In genomic region chr20:58907481-58908137, GRCh38 we compare ENCODE assay signal across 8 cellular contexts. TPM values are rescaled to one million over a fixed set of nuclear protein-coding genes. Genes with fewer than 3 reads are reported as not detected.
DNase-seq lines count a peak whose midpoint lies in the region; ATAC-seq and TF ChIP-seq lines count a peak whose summit lies in the region.

No MANE protein-coding gene starts in this region.

- peaks cover 83% of the 10 kb centered on the region for H3K36me3 Mint-ChIP-seq in endodermal cell (ENCODE audit: low read depth)

- H3K36me3 ChIP-seq in endodermal cell (ENCODE audit: control insufficient read depth, insufficient read depth, low read length) = peaks cover 90% of the 10 kb centered on the region

- H3K4me1 ChIP-seq in endodermal cell (ENCODE audit: control insufficient read depth, insufficient read depth, low read length) (no peaks in the 10 kb centered on the region), mononuclear cell (ENCODE audit: insufficient read depth, low read length) (peaks cover 38% of the 10 kb centered on the region)

- no peak overlapping the region for H3K4me3 ChIP-seq in endodermal cell (ENCODE audit: low read length)
- peak overlapping the region; percentile 17 for H3K4me3 ChIP-seq in mononuclear cell (ENCODE audit: low read length)

- H3K27me3 ChIP-seq in endodermal cell (ENCODE audit: control insufficient read depth, insufficient read depth, low read length, poor library complexity, severe bottlenecking) (no peaks in the 10 kb centered on the region), mononuclear cell (ENCODE audit: insufficient read depth, low read length) (no peaks in the 10 kb centered on the region)

- no peaks in the 10 kb centered on the region for H3K4me1 Mint-ChIP-seq in endodermal cell
- peaks cover 96% of the 10 kb centered on the region for H3K4me1 Mint-ChIP-seq in stimulated activated naive CD8-positive, alpha-beta T cell treated with anti-CD3 and anti-CD28 coated beads, Interleukin-15, amount 100 ng/mL, for 72 hours

- no peaks in the 10 kb centered on the region for H3K27me3 Mint-ChIP-seq in endodermal cell (ENCODE audit: insufficient read depth)
- no peaks in the 10 kb centered on the region for H3K27me3 Mint-ChIP-seq in stimulated activated naive CD8-positive, alpha-beta T cell treated with anti-CD3 and anti-CD28 coated beads, Interleukin-15, amount 100 ng/mL, for 72 hours

- TF ChIP-seq CTCF in C4-2B (conservative IDR thresholded peaks at IDR 0.05) (no peak), endodermal cell (conservative IDR thresholded peaks at IDR 0.05) (no peak)

- 76 to 95% methylated on average over 6 to 10 of the region's 10 CpGs for WGBS in endodermal cell (ENCODE audit: insufficient coverage in 1 of 2, insufficient read length in 1 of 2), 2 experiments

- H3K9me3 ChIP-seq in endodermal cell (ENCODE audit: control insufficient read depth, low read length) (no peaks in the 10 kb centered on the region), mononuclear cell (ENCODE audit: low read depth, low read length) (no peaks in the 10 kb centered on the region)

- peak overlapping the region; percentile 80; the same call in 1 of the 2 replicates for H3K27ac ChIP-seq in C4-2B
- peak overlapping the region; percentile 21 for H3K27ac ChIP-seq in endodermal cell (ENCODE audit: low read depth, low read length)

- peak overlapping the region; percentile 48 for H3K27ac Mint-ChIP-seq in endodermal cell
- peak overlapping the region; percentile 77 to 90 for H3K27ac Mint-ChIP-seq in stimulated activated naive CD8-positive, alpha-beta T cell treated with anti-CD3 and anti-CD28 coated beads, Interleukin-15, amount 100 ng/mL, for 72 hours

- H3K9ac ChIP-seq in endodermal cell (ENCODE audit: extremely low read depth, low read length, poor library complexity, severe bottlenecking) = no peak overlapping the region

- no peak overlapping the region for H3K4me3 Mint-ChIP-seq in endodermal cell
- peak overlapping the region; percentile 73 to 76 for H3K4me3 Mint-ChIP-seq in stimulated activated naive CD8-positive, alpha-beta T cell treated with anti-CD3 and anti-CD28 coated beads, Interleukin-15, amount 100 ng/mL, for 72 hours

- peak; percentile 95 to 98 for DNase-seq in NCI-H446 (lab: John Stamatoyannopoulos, UW)
- peak; percentile 44 for DNase-seq in activated CD4-positive, alpha-beta T cell treated with anti-CD3 and anti-CD28 coated beads, Interleukin-2, amount 50 U/mL, for 1 hour
- DNase-seq in endodermal cell = no peak
- peak; percentile 38 to 64 for DNase-seq in stimulated activated naive CD8-positive, alpha-beta T cell treated with anti-CD3 and anti-CD28 coated beads, Interleukin-15, amount 100 ng/mL, for 72 hours

- H3K9me3 Mint-ChIP-seq in endodermal cell = no peaks in the 10 kb centered on the region
- no peaks in the 10 kb centered on the region for H3K9me3 Mint-ChIP-seq in stimulated activated naive CD8-positive, alpha-beta T cell treated with anti-CD3 and anti-CD28 coated beads, Interleukin-15, amount 100 ng/mL, for 72 hours

- ATAC-seq in GM19023 (IDR thresholded peaks at IDR 0.05; ENCODE audit: unreplicated experiment) = peak; percentile 76
- ATAC-seq in HG03108 (IDR thresholded peaks at IDR 0.05; ENCODE audit: unreplicated experiment) = peak; percentile 83
- peak; percentile 89 for ATAC-seq in stimulated activated naive CD8-positive, alpha-beta T cell treated with anti-CD3 and anti-CD28 coated beads, Interleukin-15, amount 100 ng/mL, for 72 hours

RNA-seq across cellular contexts. Expression of gene GNAS, which starts 55.1 kb away (rescaled TPM):
- total RNA-seq in endodermal cell (1,000 to 10,000 TPM; 1,246 to 1,267 TPM), mononuclear cell (461 TPM)
- polyA plus RNA-seq in endodermal cell (2013, experiment 1 of 2) = 1,275 TPM
- 1,251 TPM for polyA plus RNA-seq in endodermal cell (2013, experiment 2 of 2)

RNA-seq across cellular contexts. Expression of gene GNAS-AS1, which starts 56.9 kb away (rescaled TPM):
- 1 to 10 TPM; 9.3 to 9.7 TPM for total RNA-seq in endodermal cell
- polyA plus RNA-seq in endodermal cell (2013, experiment 1 of 2) = 3.9 TPM
- polyA plus RNA-seq in endodermal cell (2013, experiment 2 of 2) = 2.5 TPM
- total RNA-seq in mononuclear cell = 0.10 TPM
